In genomic region chr1:91650764-91651163, GRCh38 we compare ENCODE assay signal across 10 cellular contexts.
DNase-seq lines count a peak whose midpoint lies in the region; ATAC-seq and TF ChIP-seq lines count a peak whose summit lies in the region.
"Had no signal": no experiment of that assay in that cellular context is flagged by ENCODE, and none has a peak within 500 bp of the region (broad histone marks: within the 10 kb centered on the region; RNA-seq: fewer than 3 reads in every experiment).

No MANE protein-coding gene starts in this region.

- H3K4me1 ChIP-seq in lower lobe of right lung: peaks cover 15% of the 10 kb centered on the region
- peaks cover 0 to 13% (median 3%) of the 10 kb centered on the region in 4 donors for H3K4me1 ChIP-seq in upper lobe of left lung

- ATAC-seq in activated CD4-positive, alpha-beta T cell treated with anti-CD3 and anti-CD28 coated beads for 36 hours: peak; percentile 71
- ATAC-seq in lower lobe of right lung (peak; percentile 81 to 84), upper lobe of left lung (ENCODE audit: low FRiP score in 2 of 2) (peak; percentile 81 to 95), HG02763 (IDR thresholded peaks at IDR 0.05; ENCODE audit: unreplicated experiment) (no peak)

- H3K27ac ChIP-seq in lower lobe of right lung: peak overlapping the region; percentile 66
- peak overlapping the region; percentile 59 to 73 (median 70) for H3K27ac ChIP-seq in upper lobe of left lung

- H3K27me3 ChIP-seq in lower lobe of right lung (ENCODE audit: low read depth) (no peaks in the 10 kb centered on the region), upper lobe of left lung (no peaks in the 10 kb centered on the region)

- TF ChIP-seq EP300 in upper lobe of left lung (IDR thresholded peaks at IDR 0.05): peak in 2 of 4 donors; percentile 18 to 48

- no peak for TF ChIP-seq POLR2A in upper lobe of left lung (IDR thresholded peaks at IDR 0.05)

- DNase-seq in activated CD4-positive, alpha-beta T cell treated with anti-CD3 and anti-CD28 coated beads for 36 hours: no peak
- no peak for DNase-seq in activated CD4-positive, alpha-beta T cell treated with anti-CD3 and anti-CD28 coated beads, Interleukin-2, amount 10 ng/mL, durations not matched to agents 7 days and 5 days
- DNase-seq in choroid plexus epithelial cell (ENCODE audit: low read depth) (peak; percentile 99), lower lobe of right lung (no peak), upper lobe of left lung (peak in 1 of 2 donors; percentile 35)
- DNase-seq in activated T-cell treated with anti-CD3 and anti-CD28 coated beads, Interleukin-2, amount 50 U/mL, for 1 hour: no peak
- no peak for DNase-seq in activated CD4-positive, alpha-beta T cell treated with anti-CD3 and anti-CD28 coated beads, Interleukin-2, amount 50 U/mL, for 48 hours
- DNase-seq: activated CD4-positive, alpha-beta T cell treated with anti-CD3 and anti-CD28 coated beads for 48 hours had no signal

- CTCF ChIA-PET in activated CD4-positive, alpha-beta T cell treated with anti-CD3 and anti-CD28 coated beads for 36 hours (lab: Charles Lee): no interaction called here
- CTCF ChIA-PET in activated CD4-positive, alpha-beta T cell treated with anti-CD3 and anti-CD28 coated beads, Interleukin-2, amount 10 ng/mL, durations not matched to agents 7 days and 5 days (lab: Charles Lee): interaction anchor here (1.2 to 1.4 kb wide), 3 partner anchors 8 to 21 kb away, joined by 3 to 4 read pairs (median 3); no protein-coding TSS in a partner anchor

- POLR2A ChIA-PET in activated CD4-positive, alpha-beta T cell treated with anti-CD3 and anti-CD28 coated beads for 36 hours (lab: Charles Lee): no interaction called here
- POLR2A ChIA-PET in activated CD4-positive, alpha-beta T cell treated with anti-CD3 and anti-CD28 coated beads, Interleukin-2, amount 10 ng/mL, durations not matched to agents 7 days and 5 days (lab: Charles Lee): no interaction called here

- no peak overlapping the region for H3K4me3 Mint-ChIP-seq in activated CD4-positive, alpha-beta T cell treated with anti-CD3 and anti-CD28 coated beads for 36 hours
- H3K4me3 Mint-ChIP-seq in activated CD4-positive, alpha-beta T cell treated with anti-CD3 and anti-CD28 coated beads, Interleukin-2, amount 10 ng/mL, durations not matched to agents 7 days and 5 days: no peak overlapping the region
- H3K4me3 Mint-ChIP-seq: B cell had no signal

- no peak overlapping the region for H3K4me3 ChIP-seq in choroid plexus epithelial cell (ENCODE audit: low read depth, low read length)
- no peak overlapping the region for H3K4me3 ChIP-seq in lower lobe of right lung
- no peak overlapping the region for H3K4me3 ChIP-seq in upper lobe of left lung

- no peaks in the 10 kb centered on the region for H3K36me3 Mint-ChIP-seq in activated CD4-positive, alpha-beta T cell treated with anti-CD3 and anti-CD28 coated beads for 36 hours (ENCODE audit: low read depth)
- H3K36me3 Mint-ChIP-seq in activated CD4-positive, alpha-beta T cell treated with anti-CD3 and anti-CD28 coated beads, Interleukin-2, amount 10 ng/mL, durations not matched to agents 7 days and 5 days (ENCODE audit: low read depth): peaks cover 3% of the 10 kb centered on the region

- H3K9me3 Mint-ChIP-seq in activated CD4-positive, alpha-beta T cell treated with anti-CD3 and anti-CD28 coated beads for 36 hours (ENCODE audit: low read depth): no peaks in the 10 kb centered on the region
- H3K9me3 Mint-ChIP-seq in activated CD4-positive, alpha-beta T cell treated with anti-CD3 and anti-CD28 coated beads, Interleukin-2, amount 10 ng/mL, durations not matched to agents 7 days and 5 days: peaks cover 5% of the 10 kb centered on the region

- no peaks in the 10 kb centered on the region for H3K27me3 Mint-ChIP-seq in activated CD4-positive, alpha-beta T cell treated with anti-CD3 and anti-CD28 coated beads for 36 hours
- H3K27me3 Mint-ChIP-seq in activated CD4-positive, alpha-beta T cell treated with anti-CD3 and anti-CD28 coated beads, Interleukin-2, amount 10 ng/mL, durations not matched to agents 7 days and 5 days: no peaks in the 10 kb centered on the region
- H3K27me3 Mint-ChIP-seq: B cell had no signal

- WGBS in upper lobe of left lung, 2 donors: 63 to 75% methylated on average over 1 of the region's 1 CpG

- H3K36me3 ChIP-seq in lower lobe of right lung (no peaks in the 10 kb centered on the region), upper lobe of left lung (no peaks in the 10 kb centered on the region)

- H3K4me1 Mint-ChIP-seq in activated CD4-positive, alpha-beta T cell treated with anti-CD3 and anti-CD28 coated beads for 36 hours: peaks cover 21% of the 10 kb centered on the region
- peaks cover 14% of the 10 kb centered on the region for H3K4me1 Mint-ChIP-seq in activated CD4-positive, alpha-beta T cell treated with anti-CD3 and anti-CD28 coated beads, Interleukin-2, amount 10 ng/mL, durations not matched to agents 7 days and 5 days

- H3K9me3 ChIP-seq in lower lobe of right lung (no peaks in the 10 kb centered on the region), upper lobe of left lung (no peaks in the 10 kb centered on the region)

- no peak for TF ChIP-seq CTCF in choroid plexus epithelial cell (conservative IDR thresholded peaks at IDR 0.05; ENCODE audit: low read depth, low read length)
- TF ChIP-seq CTCF in lower lobe of right lung (IDR thresholded peaks at IDR 0.05): no peak
- no peak for TF ChIP-seq CTCF in upper lobe of left lung (IDR thresholded peaks at IDR 0.05)

- intact Hi-C loops in activated CD4-positive, alpha-beta T cell treated with anti-CD3 and anti-CD28 coated beads for 36 hours (cut with DNase I, micrococcal nuclease): no loop called here
- intact Hi-C loops in lower lobe of right lung (cut with DNase I): no loop called here

- H3K27ac Mint-ChIP-seq in activated CD4-positive, alpha-beta T cell treated with anti-CD3 and anti-CD28 coated beads for 36 hours: no peak overlapping the region
- no peak overlapping the region for H3K27ac Mint-ChIP-seq in activated CD4-positive, alpha-beta T cell treated with anti-CD3 and anti-CD28 coated beads, Interleukin-2, amount 10 ng/mL, durations not matched to agents 7 days and 5 days
- H3K27ac Mint-ChIP-seq: B cell had no signal
